ENCODE assay signal across 18 cellular contexts in genomic region chr7:6546852-6547251, GRCh38. TPM values are rescaled to one million over a fixed set of nuclear protein-coding genes. Genes with fewer than 3 reads are reported as not detected.
DNase-seq lines count a peak whose midpoint lies in the region; ATAC-seq and TF ChIP-seq lines count a peak whose summit lies in the region.
"Had no signal": no experiment of that assay in that cellular context is flagged by ENCODE, and none has a peak within 500 bp of the region (broad histone marks: within the 10 kb centered on the region; RNA-seq: fewer than 3 reads in every experiment).

No MANE protein-coding gene starts in this region.

- peaks cover 2% of the 10 kb centered on the region for H3K4me1 Mint-ChIP-seq in T-helper 2 cell treated with Interferon-gamma antibody and Interleukin-4, amounts not matched to agents 5 μg/mL and 100 μg/mL, for 36 hours (ENCODE audit: low read depth)

- CTCF ChIA-PET in SK-N-SH (lab: Yijun Ruan, JAX): interaction anchor here (0.7 to 3.9 kb wide), 7 partner anchors 10 to 31 kb away, joined by 3 to 20 read pairs (median 4); no protein-coding TSS in a partner anchor

- no peak for TF ChIP-seq EP300 in SK-N-SH (IDR thresholded peaks at IDR 0.05; ENCODE audit: borderline replicate concordance in 1 of 2, low read depth in 1 of 2, low read length in 1 of 2)

- H3K4me1 ChIP-seq in SK-N-SH (ENCODE audit: control insufficient read depth in 1 of 2, insufficient read depth in 2 of 2, low read depth in 1 of 2, low read length in 1 of 2): no peaks in the 10 kb centered on the region
- no peaks in the 10 kb centered on the region for H3K4me1 ChIP-seq in prostate gland (replicated peaks)
- H3K4me1 ChIP-seq: heart left ventricle, psoas muscle had no signal

- H3K4me3 Mint-ChIP-seq in T-helper 2 cell treated with Interferon-gamma antibody and Interleukin-4, amounts not matched to agents 5 μg/mL and 100 μg/mL, for 36 hours: no peak overlapping the region
- H3K4me3 Mint-ChIP-seq: activated naive CD8-positive, alpha-beta T cell treated with anti-CD3 and anti-CD28 coated beads, Interleukin-2, amount 50 U/mL, for 24 hours had no signal

- DNase-seq in DMS53 (lab: John Stamatoyannopoulos, UW) (peak; percentile 70), H4 (ENCODE audit: low spot score) (peak; percentile 29), SK-N-SH (peak; percentile 45), left colon (no peak), T1000 (lab: John Stamatoyannopoulos, UW) (no peak), prostate gland (ENCODE audit: low spot score) (no peak)
- DNase-seq in T-helper 2 cell treated with Interferon-gamma antibody and Interleukin-4, amounts not matched to agents 5 μg/mL and 100 μg/mL, for 36 hours (ENCODE audit: low spot score): no peak
- DNase-seq: activated CD4-positive, alpha-beta T cell treated with anti-CD3 and anti-CD28 coated beads for 1 hour; activated naive CD8-positive, alpha-beta T cell treated with anti-CD3 and anti-CD28 coated beads, Interleukin-2, amount 50 U/mL, for 24 hours; effector CD4-positive, alpha-beta T cell; heart left ventricle; naive thymus-derived CD8-positive, alpha-beta T cell; NCI-H2081 treated with DMSO at 0.1 percent for 48 hours; psoas muscle had no signal

- no peaks in the 10 kb centered on the region for H3K9me3 Mint-ChIP-seq in T-helper 2 cell treated with Interferon-gamma antibody and Interleukin-4, amounts not matched to agents 5 μg/mL and 100 μg/mL, for 36 hours
- H3K9me3 Mint-ChIP-seq: activated naive CD8-positive, alpha-beta T cell treated with anti-CD3 and anti-CD28 coated beads, Interleukin-2, amount 50 U/mL, for 24 hours; activated T-helper 2 cell treated with anti-CD3 and anti-CD28 coated beads, Interferon-gamma antibody, Interleukin-2, Interleukin-4, amounts not matched to agents 10 μg/mL and 5 μg/mL and 100 μg/mL, durations not matched to agents 14 hours and 24 hours and 36 hours; naive thymus-derived CD8-positive, alpha-beta T cell had no signal

- H3K27ac ChIP-seq in SK-N-SH (ENCODE audit: low read depth in 2 of 2, low read length in 1 of 2) (no peak overlapping the region), prostate gland (no peak overlapping the region)
- H3K27ac ChIP-seq: heart left ventricle, psoas muscle had no signal

- ATAC-seq in left colon: peak; percentile 84
- ATAC-seq: activated naive CD8-positive, alpha-beta T cell treated with anti-CD3 and anti-CD28 coated beads, Interleukin-2, amount 50 U/mL, for 24 hours; heart left ventricle; naive thymus-derived CD8-positive, alpha-beta T cell; psoas muscle; Right ventricle myocardium inferior had no signal

- H3K4me2 ChIP-seq in SK-N-SH: no peak overlapping the region

- no peaks in the 10 kb centered on the region for H3K36me3 ChIP-seq in SK-N-SH (replicated peaks in 1 of 2; ENCODE audit: control insufficient read depth in 1 of 2, insufficient read depth in 2 of 2, low read length in 1 of 2)
- H3K36me3 ChIP-seq in prostate gland: no peaks in the 10 kb centered on the region
- H3K36me3 ChIP-seq: heart left ventricle had no signal

- no peak overlapping the region for H2AFZ ChIP-seq in SK-N-SH (ENCODE audit: low read depth)

- TF ChIP-seq POLR2A in prostate gland (IDR thresholded peaks at IDR 0.05): no peak

- TF ChIP-seq CTCF in SK-N-SH (IDR thresholded peaks at IDR 0.05) (no peak), prostate gland (IDR thresholded peaks at IDR 0.05) (no peak)

- no peaks in the 10 kb centered on the region for H3K36me3 Mint-ChIP-seq in T-helper 2 cell treated with Interferon-gamma antibody and Interleukin-4, amounts not matched to agents 5 μg/mL and 100 μg/mL, for 36 hours (ENCODE audit: low read depth)
- H3K36me3 Mint-ChIP-seq: naive thymus-derived CD8-positive, alpha-beta T cell had no signal

- no peaks in the 10 kb centered on the region for H3K9me3 ChIP-seq in SK-N-SH
- no peaks in the 10 kb centered on the region for H3K9me3 ChIP-seq in prostate gland
- H3K9me3 ChIP-seq: heart left ventricle, psoas muscle had no signal

- intact Hi-C loops in left colon (cut with DNase I, micrococcal nuclease) (no loop called here), prostate gland (cut with DNase I) (no loop called here)

- POLR2A ChIA-PET in SK-N-SH (lab: Yijun Ruan, JAX): no interaction called here

- H3K79me2 ChIP-seq in SK-N-SH (ENCODE audit: insufficient read depth): no peaks in the 10 kb centered on the region

- H3K27ac Mint-ChIP-seq in T-helper 2 cell treated with Interferon-gamma antibody and Interleukin-4, amounts not matched to agents 5 μg/mL and 100 μg/mL, for 36 hours: no peak overlapping the region
- H3K27ac Mint-ChIP-seq: activated naive CD8-positive, alpha-beta T cell treated with anti-CD3 and anti-CD28 coated beads, Interleukin-2, amount 50 U/mL, for 24 hours; activated T-helper 2 cell treated with anti-CD3 and anti-CD28 coated beads, Interferon-gamma antibody, Interleukin-2, Interleukin-4, amounts not matched to agents 10 μg/mL and 5 μg/mL and 100 μg/mL, durations not matched to agents 14 hours and 24 hours and 36 hours had no signal

- H3K9me2 ChIP-seq in SK-N-SH: no peaks in the 10 kb centered on the region

- H3K4me3 ChIP-seq in SK-N-SH (ENCODE audit: low read depth in 2 of 2, low read length in 1 of 2) (no peak overlapping the region), prostate gland (no peak overlapping the region)
- H3K4me3 ChIP-seq: heart left ventricle, psoas muscle had no signal

- 65% methylated on average over 3 of the region's 3 CpGs for WGBS in SK-N-SH (ENCODE audit: low lambda C conversion rate)
- WGBS in prostate gland: 64% methylated on average over 3 of the region's 3 CpGs

- no peaks in the 10 kb centered on the region for H4K20me1 ChIP-seq in SK-N-SH (ENCODE audit: insufficient read depth)

- TF ChIP-seq RAD21 in SK-N-SH (IDR thresholded peaks at IDR 0.05; ENCODE audit: low read length): no peak

- H3K27me3 Mint-ChIP-seq in T-helper 2 cell treated with Interferon-gamma antibody and Interleukin-4, amounts not matched to agents 5 μg/mL and 100 μg/mL, for 36 hours (ENCODE audit: low read depth): no peaks in the 10 kb centered on the region
- H3K27me3 Mint-ChIP-seq: activated naive CD8-positive, alpha-beta T cell treated with anti-CD3 and anti-CD28 coated beads, Interleukin-2, amount 50 U/mL, for 24 hours; naive thymus-derived CD8-positive, alpha-beta T cell had no signal

- no peaks in the 10 kb centered on the region for H3K27me3 ChIP-seq in SK-N-SH (ENCODE audit: insufficient read depth)
- H3K27me3 ChIP-seq in prostate gland (replicated peaks; ENCODE audit: insufficient read depth): no peaks in the 10 kb centered on the region

- no peaks in the 10 kb centered on the region for H3F3A ChIP-seq in SK-N-SH (replicated peaks; ENCODE audit: insufficient read depth)

- no peak overlapping the region for H3K9ac ChIP-seq in SK-N-SH

TF ChIP-seq in SK-N-SH, 30 proteins besides CTCF, POLR2A, EP300 and RAD21 (continues in another document):
- TF ChIP-seq FOSL2 (IDR thresholded peaks at IDR 0.05; ENCODE audit: borderline replicate concordance, low read depth) (no peak), REST (IDR thresholded peaks at IDR 0.05; ENCODE audit: low read depth, low read length) (no peak), SIN3A (IDR thresholded peaks at IDR 0.05; ENCODE audit: borderline replicate concordance, low read depth, low read length) (no peak), JUND (IDR thresholded peaks at IDR 0.05) (no peak)

RNA-seq across cellular contexts. Expression of gene GRID2IP, which starts 4.4 kb away (rescaled TPM):
- total RNA-seq in H4 (2014; rRNA removed; shearing (Covaris generic)): not detected in 2 replicates
- polyA plus RNA-seq in SK-N-SH (2012; rRNA removed): 0.03 and 0.06 TPM in 2 replicates
- polyA plus RNA-seq in SK-N-SH (2012; cell fraction: cytosol; rRNA removed): 0.03 and 0.04 TPM in 2 replicates
- polyA plus RNA-seq in SK-N-SH (2012; cell fraction: nucleus; rRNA removed): 0.15 and 0.27 TPM in 2 replicates
- total RNA-seq in left colon: under 1 TPM; 0.67 to 0.75 TPM
- 1 to 10 TPM in 1 of 2 donors, under 1 TPM in 1; 0.73 to 2.6 TPM for total RNA-seq in prostate gland
- total RNA-seq: cardiac septum, Right ventricle myocardium inferior had no signal
- polyA plus RNA-seq: BJ had no signal

RNA-seq across cellular contexts. Expression of gene ZDHHC4, which starts 30.4 kb away (rescaled TPM):
- total RNA-seq in H4 (2014; rRNA removed; shearing (Covaris generic)): 160 and 170 TPM in 2 replicates
- 169 and 178 TPM in 2 replicates for polyA plus RNA-seq in SK-N-SH (2012; rRNA removed)
- 151 and 174 TPM in 2 replicates for polyA plus RNA-seq in SK-N-SH (2012; cell fraction: cytosol; rRNA removed)
- polyA plus RNA-seq in SK-N-SH (2012; cell fraction: nucleus; rRNA removed): 96.9 and 98.5 TPM in 2 replicates
- 10 to 100 TPM; 37.6 to 51.1 TPM for total RNA-seq in left colon
- total RNA-seq in prostate gland: 10 to 100 TPM; 69.9 to 73.3 TPM

RNA-seq across cellular contexts. Expression of gene INTS15, which starts 43.0 kb away (rescaled TPM):
- 38.6 and 44.2 TPM in 2 replicates for total RNA-seq in H4 (2014; rRNA removed; shearing (Covaris generic))
- 31.3 and 39.1 TPM in 2 replicates for polyA plus RNA-seq in SK-N-SH (2012; rRNA removed)
- polyA plus RNA-seq in SK-N-SH (2012; cell fraction: cytosol; rRNA removed): 23.3 and 29.6 TPM in 2 replicates
- 45.0 and 62.8 TPM in 2 replicates for polyA plus RNA-seq in SK-N-SH (2012; cell fraction: nucleus; rRNA removed)
- total RNA-seq in left colon (10 to 100 TPM; 22.5 to 24.4 TPM), prostate gland (10 to 100 TPM; 38.3 to 38.7 TPM)

Comparison
In these comparisons a context has a peak if more than half of its experiments do, and no peak if none do; other contexts are left out.
1. DNase-seq: peak in DMS53 (single experiment), H4 (single experiment) and SK-N-SH (single experiment); none in left colon (0 of 2), T1000 (single experiment), T-helper 2 cell treated with Interferon-gamma antibody and Interleukin-4, amounts not matched to agents 5 μg/mL and 100 μg/mL, for 36 hours (single experiment) and prostate gland (single experiment).